In genomic region chr2:216188268-216188850, GRCh38 we compare ENCODE assay signal across 11 cellular contexts.
A peak's percentile ranks its signal among the peaks of the same experiment; 100 is the strongest.
DNase-seq lines count a peak whose midpoint lies in the region; ATAC-seq, FAIRE-seq and TF ChIP-seq lines count a peak whose summit lies in the region.
"Had no signal": no experiment of that assay in that cellular context is flagged by ENCODE, and none has a peak within 500 bp of the region (broad histone marks: within the 10 kb centered on the region; RNA-seq: fewer than 3 reads in every experiment).

No MANE protein-coding gene starts in this region.

- H3K4me3 ChIP-seq in SK-N-MC, result peak overlapping the region; percentile 23; the same call in 1 of the 2 replicates

- H3K36me3 ChIP-seq in SK-N-MC (ENCODE audit: insufficient read depth, low read length), result peaks cover 81% of the 10 kb centered on the region

- H3K27ac ChIP-seq in SK-N-MC, result peak overlapping the region; percentile 84
- H3K27ac ChIP-seq: HL-60 had no signal

- H3K9me3 Mint-ChIP-seq in endothelial cell (ENCODE audit: unreplicated experiment) (no peaks in the 10 kb centered on the region), progenitor cell of endocrine pancreas (ENCODE audit: low read depth) (no peaks in the 10 kb centered on the region)
- H3K9me3 Mint-ChIP-seq: naive B cell had no signal

- H3K27me3 Mint-ChIP-seq in endothelial cell (ENCODE audit: unreplicated experiment), result peaks cover 2% of the 10 kb centered on the region
- no peaks in the 10 kb centered on the region for H3K27me3 Mint-ChIP-seq in progenitor cell of endocrine pancreas
- H3K27me3 Mint-ChIP-seq: naive B cell had no signal

- peak overlapping the region; percentile 2 for H3K9ac ChIP-seq in SK-N-MC (ENCODE audit: insufficient read length)

- ATAC-seq in GM18907 (IDR thresholded peaks at IDR 0.05; ENCODE audit: unreplicated experiment) (no peak), GM19397 (IDR thresholded peaks at IDR 0.05; ENCODE audit: unreplicated experiment) (no peak)

- peak; percentile 30 for FAIRE-seq in H54 (lab: Jason Lieb, UNC)

- TF ChIP-seq CTCF in endothelial cell (IDR thresholded peaks at IDR 0.05; ENCODE audit: unreplicated experiment) (no peak), progenitor cell of endocrine pancreas (IDR thresholded peaks at IDR 0.05; ENCODE audit: unreplicated experiment) (no peak)

- H3K27ac Mint-ChIP-seq in endothelial cell (ENCODE audit: unreplicated experiment), result peak overlapping the region; percentile 62
- peak overlapping the region; percentile 33 for H3K27ac Mint-ChIP-seq in progenitor cell of endocrine pancreas

- H3K36me3 Mint-ChIP-seq in endothelial cell (ENCODE audit: low read depth, unreplicated experiment) (peaks cover 23% of the 10 kb centered on the region), progenitor cell of endocrine pancreas (ENCODE audit: insufficient read depth) (peaks cover 16% of the 10 kb centered on the region)

- no peaks in the 10 kb centered on the region for H3K9me3 ChIP-seq in SK-N-MC (ENCODE audit: low read depth, low read length)

- DNase-seq in H54 (ENCODE audit: insufficient read length, low spot score) (no peak), SK-N-MC (ENCODE audit: low read depth, low spot score) (no peak), endothelial cell (ENCODE audit: low spot score) (no peak), progenitor cell of endocrine pancreas (ENCODE audit: low spot score, unreplicated experiment) (no peak), NCI-H1417 (lab: John Stamatoyannopoulos, UW) (no peak)
- DNase-seq: activated gamma-delta T cell treated with Interleukin-2 at 50 U/mL for 16 hours, DMS53, naive B cell had no signal

- H3K4me3 Mint-ChIP-seq in endothelial cell (ENCODE audit: unreplicated experiment), result no peak overlapping the region
- no peak overlapping the region for H3K4me3 Mint-ChIP-seq in progenitor cell of endocrine pancreas (ENCODE audit: low read depth)

- TF ChIP-seq POLR2A in H54 (IDR thresholded peaks at IDR 0.05; ENCODE audit: low read depth, low read length), result no peak

- peaks cover 49% of the 10 kb centered on the region for H3K4me1 Mint-ChIP-seq in endothelial cell (ENCODE audit: unreplicated experiment)
- H3K4me1 Mint-ChIP-seq in progenitor cell of endocrine pancreas (ENCODE audit: low read depth), result peaks cover 36% of the 10 kb centered on the region
